8 cellular contexts compared by ENCODE assay signal in genomic region chr17:49497147-49498036, GRCh38. TPM values are rescaled to one million over a fixed set of nuclear protein-coding genes. Genes with fewer than 3 reads are reported as not detected.
DNase-seq lines count a peak whose midpoint lies in the region; ATAC-seq and TF ChIP-seq lines count a peak whose summit lies in the region.

No MANE protein-coding gene starts in this region.

- H3K4me1 ChIP-seq in HUES48 (ENCODE audit: control insufficient read depth, insufficient read depth, low read length) (peaks cover 17% of the 10 kb centered on the region), mesodermal cell (ENCODE audit: control insufficient read depth, insufficient read depth, low read length, poor library complexity, severe bottlenecking) (peaks cover 13% of the 10 kb centered on the region), upper lobe of left lung (peaks cover 27 to 37% (median 31%) of the 10 kb centered on the region in 4 donors)

- no peak overlapping the region for H3K9ac ChIP-seq in HUES48 (ENCODE audit: low read depth, low read length)
- peak overlapping the region; percentile 75 for H3K9ac ChIP-seq in SK-N-MC (ENCODE audit: insufficient read length)

- H3K27ac ChIP-seq in HUES48 (ENCODE audit: low read depth, low read length) (no peak overlapping the region), SK-N-MC (no peak overlapping the region), mesodermal cell (ENCODE audit: low read depth, low read length, severe bottlenecking) (no peak overlapping the region), upper lobe of left lung (no peak overlapping the region)

- peak in 1 of 2 donors; percentile 64 for ATAC-seq in upper lobe of left lung (ENCODE audit: low FRiP score in 2 of 2)

- H3K4me3 ChIP-seq in HUES48 (ENCODE audit: low read depth, low read length) (peak overlapping the region; percentile 61), SK-N-MC (peak overlapping the region; percentile 94), mesodermal cell (ENCODE audit: extremely low read depth, insufficient read depth, low read length, poor library complexity, severe bottlenecking) (peak overlapping the region; percentile 37), upper lobe of left lung (peak overlapping the region in 3 of 4 donors; percentile 39 to 54 (median 51))

- 1 to 2% methylated on average over 58 to 70 of the region's 76 CpGs for WGBS in mesodermal cell (ENCODE audit: insufficient coverage in 2 of 2), 2 experiments
- WGBS in upper lobe of left lung, 2 donors = 1 to 5% methylated on average over 20 to 62 of the region's 76 CpGs

- H3K36me3 ChIP-seq in HUES48 (ENCODE audit: control insufficient read depth, insufficient read depth, low read length) (no peaks in the 10 kb centered on the region), SK-N-MC (ENCODE audit: insufficient read depth, low read length) (no peaks in the 10 kb centered on the region), mesodermal cell (ENCODE audit: control insufficient read depth, insufficient read depth, low read length) (no peaks in the 10 kb centered on the region), upper lobe of left lung (no peaks in the 10 kb centered on the region)

- no peak for TF ChIP-seq CTCF in upper lobe of left lung (IDR thresholded peaks at IDR 0.05)

- H3K9me3 ChIP-seq in HUES48 (ENCODE audit: control insufficient read depth, insufficient read depth, low read length) (no peaks in the 10 kb centered on the region), SK-N-MC (ENCODE audit: low read depth, low read length) (no peaks in the 10 kb centered on the region), mesodermal cell (ENCODE audit: control insufficient read depth, low read length) (no peaks in the 10 kb centered on the region), upper lobe of left lung (no peaks in the 10 kb centered on the region)

- H3K27me3 ChIP-seq in HUES48 (ENCODE audit: control insufficient read depth, insufficient read depth, low read length) (peaks cover 61% of the 10 kb centered on the region), upper lobe of left lung (peaks cover 0 to 58% (median 31%) of the 10 kb centered on the region in 4 donors)

- no peak for TF ChIP-seq POLR2A in upper lobe of left lung (IDR thresholded peaks at IDR 0.05)

- DNase-seq in SK-N-MC (ENCODE audit: low read depth, low spot score) (no peak), ecto neural progenitor cell (ENCODE audit: low spot score) (peak; percentile 91), upper lobe of left lung (peak in 1 of 2 donors; percentile 87), GOT3 (lab: John Stamatoyannopoulos, UW) (no peak), cortex of kidney (lab: John Stamatoyannopoulos, UW) (no peak), H4 (ENCODE audit: low spot score) (no peak)

- no peak for TF ChIP-seq EP300 in upper lobe of left lung (IDR thresholded peaks at IDR 0.05)

RNA-seq across cellular contexts. Expression of gene NGFR, which starts 2.3 kb away (rescaled TPM):
- polyA plus RNA-seq in mesodermal cell (2013, experiment 1 of 2) = 36.0 TPM
- polyA plus RNA-seq in mesodermal cell (2013, experiment 2 of 2) = 31.0 TPM
- total RNA-seq in upper lobe of left lung = 1 to 10 TPM; 1.3 to 2.9 (median 2.2) TPM
- 0.37 TPM in 2 replicates for total RNA-seq in H4 (2014; rRNA removed; shearing (Covaris generic))

Comparison
In these comparisons a context has a peak if more than half of its experiments do, and no peak if none do; other contexts are left out.
1. H3K4me3 ChIP-seq: peak in every context shown above with its lines; median percentile 94 in SK-N-MC; 61 in HUES48; 51 in upper lobe of left lung; 37 in mesodermal cell.